Comparison of ENCODE assay signal across 22 cellular contexts in the genomic region with DNA sequence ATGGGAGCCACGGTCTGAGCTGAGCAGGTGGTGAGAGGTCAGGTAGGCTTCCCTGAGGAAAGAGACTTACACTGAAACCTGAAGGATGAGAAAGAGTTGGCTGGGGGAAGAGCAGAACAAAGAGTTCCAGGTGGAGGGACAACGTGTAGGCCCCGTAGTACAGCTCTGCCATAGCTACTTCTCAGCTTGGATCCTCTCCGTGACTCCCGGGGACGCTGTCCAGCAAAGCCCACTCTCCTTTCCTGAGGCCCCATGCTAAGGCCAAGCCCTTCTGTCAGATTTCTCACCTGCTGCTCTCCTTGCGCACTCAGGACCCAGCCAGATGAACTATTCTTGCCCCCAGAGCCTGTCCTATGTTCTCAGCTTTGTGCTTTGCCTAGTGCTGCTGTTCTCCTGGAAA.
"Had no signal": no experiment of that assay in that cellular context is flagged by ENCODE, and none has a peak within 500 bp of the region (broad histone marks: within the 10 kb centered on the region; RNA-seq: fewer than 3 reads in every experiment).

No MANE protein-coding gene starts in this region.

- H3K27ac Mint-ChIP-seq: naive thymus-derived CD4-positive, alpha-beta T cell; natural killer cell treated with Interleukin-12 subunit alpha and Interleukin-12 subunit beta and Interleukin-15 and Interleukin-18, amount 100 ng/mL, for 72 hours; progenitor cell of endocrine pancreas; stimulated activated naive CD8-positive, alpha-beta T cell treated with anti-CD3 and anti-CD28 coated beads, Interleukin-15, amount 100 ng/mL, for 72 hours; type B pancreatic cell had no signal

- H3K4me1 Mint-ChIP-seq: stimulated activated naive CD8-positive, alpha-beta T cell treated with anti-CD3 and anti-CD28 coated beads, Interleukin-15, amount 100 ng/mL, for 72 hours had no signal

- H3K9me3 ChIP-seq: left ventricle myocardium inferior, mucosa of descending colon, ovary, right atrium auricular region, right lobe of liver, uterus had no signal

- H3K9me3 Mint-ChIP-seq: natural killer cell treated with Interleukin-12 subunit alpha and Interleukin-12 subunit beta and Interleukin-15 and Interleukin-18, amount 100 ng/mL, for 72 hours; stimulated activated naive CD8-positive, alpha-beta T cell treated with anti-CD3 and anti-CD28 coated beads, Interleukin-15, amount 100 ng/mL, for 72 hours; type B pancreatic cell had no signal

- H3K4me2 ChIP-seq: smooth muscle cell had no signal

- H3K36me3 ChIP-seq: left ventricle myocardium inferior, ovary, right atrium auricular region, right lobe of liver, tibial nerve, uterus had no signal

- H3K4me1 ChIP-seq: left ventricle myocardium inferior, right atrium auricular region, right lobe of liver, uterus had no signal

- H3K4me3 ChIP-seq: left ventricle myocardium inferior, lung, mucosa of descending colon, ovary, right atrium auricular region, right lobe of liver, smooth muscle cell, tibial nerve, uterus had no signal

- H3K27ac ChIP-seq: left ventricle myocardium inferior, ovary, right atrium auricular region, right lobe of liver, tibial nerve, uterus had no signal

- H3K27me3 ChIP-seq: ovary, right atrium auricular region, right lobe of liver, tibial nerve, uterus had no signal

- H3K36me3 Mint-ChIP-seq: naive thymus-derived CD4-positive, alpha-beta T cell; natural killer cell treated with Interleukin-12 subunit alpha and Interleukin-12 subunit beta and Interleukin-15 and Interleukin-18, amount 100 ng/mL, for 72 hours; type B pancreatic cell had no signal

- ATAC-seq: mucosa of descending colon; naive thymus-derived CD4-positive, alpha-beta T cell had no signal

- DNase-seq: hypothalamus; islet precursor cell; left ventricle myocardium inferior; midbrain; mucosa of descending colon; naive thymus-derived CD4-positive, alpha-beta T cell; ovary; right lobe of liver; stimulated activated CD4-positive, alpha-beta T cell treated with anti-CD3 and anti-CD28 coated beads, Interleukin-15, amount 100 ng/mL, for 24 hours; stimulated activated CD4-positive, alpha-beta T cell treated with anti-CD3 and anti-CD28 coated beads, Interleukin-2, amount 100 ng/mL, for 24 hours; stimulated activated CD4-positive, alpha-beta T cell treated with anti-CD3 and anti-CD28 coated beads, Interleukin-4, amount 100 ng/mL, for 1 hour; stimulated activated naive CD4-positive, alpha-beta T cell treated with Interleukin-2 at 50 U/mL for 16 hours; stimulated activated naive CD8-positive, alpha-beta T cell treated with anti-CD3 and anti-CD28 coated beads, Interleukin-15, amount 100 ng/mL, for 72 hours; substantia nigra; uterus had no signal

- H3K4me3 Mint-ChIP-seq: naive thymus-derived CD4-positive, alpha-beta T cell; natural killer cell treated with Interleukin-12 subunit alpha and Interleukin-12 subunit beta and Interleukin-15 and Interleukin-18, amount 100 ng/mL, for 72 hours; stimulated activated naive CD8-positive, alpha-beta T cell treated with anti-CD3 and anti-CD28 coated beads, Interleukin-15, amount 100 ng/mL, for 72 hours; type B pancreatic cell had no signal
